ENCODE assay signal across 8 cellular contexts in genomic region chr17:43171761-43172487, GRCh38. TPM values are rescaled to one million over a fixed set of nuclear protein-coding genes. Genes with fewer than 3 reads are reported as not detected.
DNase-seq lines count a peak whose midpoint lies in the region; ATAC-seq, FAIRE-seq and TF ChIP-seq lines count a peak whose summit lies in the region.

No MANE protein-coding gene starts in this region.

- TF ChIP-seq CTCF in Caco-2 (IDR thresholded peaks at IDR 0.05; ENCODE audit: insufficient read depth in 1 of 2, low read depth in 1 of 2, low read length in 1 of 2, severe bottlenecking in 1 of 2, unreplicated experiment in 1 of 2) (peak in 1 of 2 experiments; percentile 59), HFF-Myc (IDR thresholded peaks at IDR 0.05; ENCODE audit: low read depth, low read length, missing control alignments) (peak; percentile 21), bronchial epithelial cell (IDR thresholded peaks at IDR 0.05; ENCODE audit: insufficient read depth, low read length, severe bottlenecking) (peak; percentile 20)

- H3K36me3 ChIP-seq in Caco-2 (ENCODE audit: control insufficient read depth, insufficient read depth, low read length): no peaks in the 10 kb centered on the region
- H3K36me3 ChIP-seq in bronchial epithelial cell (ENCODE audit: control insufficient read depth, insufficient read depth, low read length): peaks cover 2% of the 10 kb centered on the region

- peaks cover 30% of the 10 kb centered on the region for H3K4me1 Mint-ChIP-seq in Caco-2 (ENCODE audit: low read depth, unreplicated experiment)

- H3K36me3 Mint-ChIP-seq in Caco-2 (ENCODE audit: insufficient read depth, unreplicated experiment): peaks cover 23% of the 10 kb centered on the region

- POLR2A ChIA-PET in Caco-2 (lab: Charles Lee): interaction anchor here (0.6 to 2.1 kb wide), 8 partner anchors 19 to 190 kb away, joined by 3 to 26 read pairs (median 6); partner anchors contain the start of genes BRCA1 and TMEM106A

- no peak overlapping the region for H3K4me3 Mint-ChIP-seq in Caco-2 (ENCODE audit: unreplicated experiment)

- no peak overlapping the region for H3K27ac Mint-ChIP-seq in Caco-2 (ENCODE audit: unreplicated experiment)

- TSS peak; percentile 79 for BruUV-seq in Caco-2 (replicated peaks; lab: Mats Ljungman, UMichigan)

- no peaks in the 10 kb centered on the region for H3K9me3 ChIP-seq in Caco-2

- CTCF ChIA-PET in Caco-2 (lab: Charles Lee): interaction anchor here (0.6 to 1.9 kb wide), 3 partner anchors 40 to 144 kb away, joined by 5 to 10 read pairs (median 5); partner anchors contain the start of gene TMEM106A

- no peaks in the 10 kb centered on the region for H3K27me3 Mint-ChIP-seq in Caco-2 (ENCODE audit: insufficient read depth, unreplicated experiment)

- peak in 1 of 2 experiments; percentile 53 for DNase-seq in Caco-2
- DNase-seq in HFF-Myc (ENCODE audit: extremely low read depth, low read depth): peak; percentile 92
- DNase-seq in bronchial epithelial cell (ENCODE audit: low read depth): peak; percentile 93
- peak; percentile 54 to 59 for DNase-seq in left colon
- peak; percentile 49 for DNase-seq in superior temporal gyrus (ENCODE audit: extremely low spot score)

- H3K27me3 ChIP-seq in Caco-2 (replicated peaks; ENCODE audit: control insufficient read depth, insufficient read depth, low read length) (no peaks in the 10 kb centered on the region), bronchial epithelial cell (ENCODE audit: control insufficient read depth, insufficient read depth, low read length) (no peaks in the 10 kb centered on the region)

- intact Hi-C loops in Caco-2 (cut with micrococcal nuclease; ENCODE audit: unreplicated experiment): loop anchor here (1.0 to 5.0 kb wide), 2 partner anchors 40 to 190 kb away; no protein-coding TSS in a partner anchor
- intact Hi-C loops in left colon (cut with DNase I, micrococcal nuclease): loop anchor here in 1 of 2 donors (10.0 kb wide), 1 partner anchor 147 kb away; the partner anchor contains the start of genes RND2 and VAT1

- H3K4me3 ChIP-seq in Caco-2 (ENCODE audit: low read depth, low read length): peak overlapping the region; percentile 59
- H3K4me3 ChIP-seq in HFF-Myc (replicated peaks; ENCODE audit: low read depth, low read length): peak overlapping the region; percentile 83
- H3K4me3 ChIP-seq in bronchial epithelial cell (ENCODE audit: low read depth, low read length): peak overlapping the region; percentile 69

- H3K9me3 Mint-ChIP-seq in Caco-2 (ENCODE audit: unreplicated experiment): no peaks in the 10 kb centered on the region

- H3K4me1 ChIP-seq in Caco-2: peaks cover 46% of the 10 kb centered on the region

- peak; percentile 8 for ATAC-seq in left colon
- no peak for ATAC-seq in GM18517 (IDR thresholded peaks at IDR 0.05; ENCODE audit: unreplicated experiment)
- no peak for ATAC-seq in GM21447 (IDR thresholded peaks at IDR 0.05; ENCODE audit: unreplicated experiment)

- FAIRE-seq in bronchial epithelial cell (lab: Jason Lieb, UNC): no peak

TF ChIP-seq in PFSK-1, 5 proteins besides CTCF, POLR2A, EP300 and RAD21:
- TF ChIP-seq REST (IDR thresholded peaks at IDR 0.05; ENCODE audit: insufficient read depth in 1 of 2, low read depth in 2 of 2, low read length in 2 of 2) (no peak), POLR2AphosphoS5 (IDR thresholded peaks at IDR 0.05; ENCODE audit: low read depth, low read length) (no peak), FOXP2 (optimal IDR thresholded peaks at IDR 0.05; ENCODE audit: borderline replicate concordance, extremely low read depth, extremely low read length, insufficient read depth) (no peak), SIN3A (IDR thresholded peaks at IDR 0.05; ENCODE audit: borderline replicate concordance, insufficient read depth, low read length) (peak; percentile 59; the same call in 1 of the 2 replicates), TAF1 (IDR thresholded peaks at IDR 0.05; ENCODE audit: borderline replicate concordance, insufficient read depth, low read length) (peak; percentile 37; the same call in 1 of the 2 replicates)
TF ChIP-seq in PFSK-1: peak in this region for 2.

RNA-seq across cellular contexts. Expression of gene NBR1, which starts 0.9 kb away (rescaled TPM):
- total RNA-seq in Caco-2 (2022) (53.9 and 55.4 TPM in 2 replicates), bronchial epithelial cell (51.9 and 74.5 TPM in 2 replicates), left colon (100 to 1,000 TPM; 103 to 131 TPM)
- polyA plus RNA-seq in PFSK-1 (2012; ENCODE audit: insufficient read length, low read depth): 23.3 TPM

RNA-seq across cellular contexts. Expression of gene TMEM106A, which starts 39.8 kb away (rescaled TPM):
- total RNA-seq in Caco-2 (2022): 6.9 and 8.0 TPM in 2 replicates
- polyA plus RNA-seq in PFSK-1 (2012; ENCODE audit: insufficient read length, low read depth): not detected
- total RNA-seq in bronchial epithelial cell: 0.26 and 0.38 TPM in 2 replicates
- total RNA-seq in left colon: 1 to 10 TPM; 9.3 to 9.7 TPM

RNA-seq across cellular contexts. Expression of gene BRCA1, which starts 46.8 kb away (rescaled TPM):
- total RNA-seq in Caco-2 (2022) (50.8 and 51.1 TPM in 2 replicates), bronchial epithelial cell (3.4 and 4.1 TPM in 2 replicates), left colon (10 to 100 TPM in 1 of 2 donors, 1 to 10 TPM in 1; 7.0 to 10.3 TPM)
- 19.6 TPM for polyA plus RNA-seq in PFSK-1 (2012; ENCODE audit: insufficient read length, low read depth)

RNA-seq across cellular contexts. Expression of gene CCDC200, which starts 56.5 kb away (rescaled TPM):
- total RNA-seq in Caco-2 (2022) (not detected in 2 replicates), bronchial epithelial cell (not detected in 2 replicates), left colon (not detected)
- not detected for polyA plus RNA-seq in PFSK-1 (2012; ENCODE audit: insufficient read length, low read depth)
